1 cellular context compared by ENCODE assay signal in the genomic region with DNA sequence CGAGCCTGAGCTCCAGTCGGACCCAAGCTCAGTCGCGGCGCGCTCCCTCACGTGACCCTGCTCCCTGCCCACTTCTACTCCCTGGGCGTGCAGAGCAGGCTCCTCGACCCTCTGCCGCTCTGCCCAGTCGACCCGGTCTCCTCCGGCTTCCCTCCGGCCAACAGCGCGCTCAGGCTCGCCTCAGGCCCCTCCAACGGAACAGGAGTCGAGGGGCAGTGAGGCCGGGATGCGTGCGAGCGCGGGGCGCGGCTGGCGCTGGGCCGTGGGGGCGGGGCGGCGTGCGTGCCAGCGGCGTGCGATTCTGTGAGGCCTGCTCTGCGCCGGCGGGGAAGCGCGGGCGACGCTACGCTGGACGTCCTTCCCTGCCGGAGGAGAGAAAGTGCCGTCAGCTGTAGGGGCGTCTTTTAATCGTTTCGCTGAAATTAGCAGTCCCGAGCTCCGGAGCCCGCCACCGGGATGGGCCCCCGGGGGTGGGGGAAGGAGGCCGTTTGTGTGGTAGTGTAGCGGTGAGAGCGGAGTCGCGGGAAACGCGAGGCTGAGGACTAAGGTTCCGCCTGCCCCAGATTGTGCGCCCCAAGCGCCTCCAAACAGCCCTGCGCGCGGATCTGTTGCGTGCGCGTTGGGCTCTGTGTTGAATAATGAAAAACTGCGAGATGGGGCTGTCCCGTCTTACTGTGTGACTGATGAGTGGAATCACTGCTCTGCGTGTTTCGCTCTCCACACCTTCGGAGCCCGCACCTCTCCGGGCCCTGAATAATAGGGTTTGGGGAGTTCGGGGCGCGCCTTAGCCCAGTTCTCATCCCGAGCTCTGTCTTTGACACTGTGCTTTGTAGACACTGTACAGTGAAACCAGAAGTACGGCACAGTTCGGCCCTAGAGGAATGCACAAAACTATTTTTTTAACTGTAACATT.
TF ChIP-seq lines count a peak whose summit lies in the region.

A gene with protein sequence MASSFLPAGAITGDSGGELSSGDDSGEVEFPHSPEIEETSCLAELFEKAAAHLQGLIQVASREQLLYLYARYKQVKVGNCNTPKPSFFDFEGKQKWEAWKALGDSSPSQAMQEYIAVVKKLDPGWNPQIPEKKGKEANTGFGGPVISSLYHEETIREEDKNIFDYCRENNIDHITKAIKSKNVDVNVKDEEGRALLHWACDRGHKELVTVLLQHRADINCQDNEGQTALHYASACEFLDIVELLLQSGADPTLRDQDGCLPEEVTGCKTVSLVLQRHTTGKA (minus strand): TSS at position 217 of the 913 bp plus-strand sequence. CDS start 311 bp downstream, outside the sequence.

TF ChIP-seq in HepG2, 621 proteins besides CTCF, POLR2A, EP300 and RAD21 (continued from another document and continues in another):
- peak; percentile 67 for TF ChIP-seq FOXP4 (CRISPR knock-in tag; IDR thresholded peaks at IDR 0.05)
- TF ChIP-seq ZNF292 (CRISPR knock-in tag; IDR thresholded peaks at IDR 0.05; ENCODE audit: borderline replicate concordance, low read depth): no peak; the same call in 1 of the 2 replicates
- peak; percentile 56 for TF ChIP-seq ZBTB14 (CRISPR knock-in tag; IDR thresholded peaks at IDR 0.05)
- TF ChIP-seq, protein P1, sequence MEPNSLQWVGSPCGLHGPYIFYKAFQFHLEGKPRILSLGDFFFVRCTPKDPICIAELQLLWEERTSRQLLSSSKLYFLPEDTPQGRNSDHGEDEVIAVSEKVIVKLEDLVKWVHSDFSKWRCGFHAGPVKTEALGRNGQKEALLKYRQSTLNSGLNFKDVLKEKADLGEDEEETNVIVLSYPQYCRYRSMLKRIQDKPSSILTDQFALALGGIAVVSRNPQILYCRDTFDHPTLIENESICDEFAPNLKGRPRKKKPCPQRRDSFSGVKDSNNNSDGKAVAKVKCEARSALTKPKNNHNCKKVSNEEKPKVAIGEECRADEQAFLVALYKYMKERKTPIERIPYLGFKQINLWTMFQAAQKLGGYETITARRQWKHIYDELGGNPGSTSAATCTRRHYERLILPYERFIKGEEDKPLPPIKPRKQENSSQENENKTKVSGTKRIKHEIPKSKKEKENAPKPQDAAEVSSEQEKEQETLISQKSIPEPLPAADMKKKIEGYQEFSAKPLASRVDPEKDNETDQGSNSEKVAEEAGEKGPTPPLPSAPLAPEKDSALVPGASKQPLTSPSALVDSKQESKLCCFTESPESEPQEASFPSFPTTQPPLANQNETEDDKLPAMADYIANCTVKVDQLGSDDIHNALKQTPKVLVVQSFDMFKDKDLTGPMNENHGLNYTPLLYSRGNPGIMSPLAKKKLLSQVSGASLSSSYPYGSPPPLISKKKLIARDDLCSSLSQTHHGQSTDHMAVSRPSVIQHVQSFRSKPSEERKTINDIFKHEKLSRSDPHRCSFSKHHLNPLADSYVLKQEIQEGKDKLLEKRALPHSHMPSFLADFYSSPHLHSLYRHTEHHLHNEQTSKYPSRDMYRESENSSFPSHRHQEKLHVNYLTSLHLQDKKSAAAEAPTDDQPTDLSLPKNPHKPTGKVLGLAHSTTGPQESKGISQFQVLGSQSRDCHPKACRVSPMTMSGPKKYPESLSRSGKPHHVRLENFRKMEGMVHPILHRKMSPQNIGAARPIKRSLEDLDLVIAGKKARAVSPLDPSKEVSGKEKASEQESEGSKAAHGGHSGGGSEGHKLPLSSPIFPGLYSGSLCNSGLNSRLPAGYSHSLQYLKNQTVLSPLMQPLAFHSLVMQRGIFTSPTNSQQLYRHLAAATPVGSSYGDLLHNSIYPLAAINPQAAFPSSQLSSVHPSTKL (CRISPR knock-in tag; IDR thresholded peaks at IDR 0.05): peak; percentile 67
- TF ChIP-seq, protein P2, sequence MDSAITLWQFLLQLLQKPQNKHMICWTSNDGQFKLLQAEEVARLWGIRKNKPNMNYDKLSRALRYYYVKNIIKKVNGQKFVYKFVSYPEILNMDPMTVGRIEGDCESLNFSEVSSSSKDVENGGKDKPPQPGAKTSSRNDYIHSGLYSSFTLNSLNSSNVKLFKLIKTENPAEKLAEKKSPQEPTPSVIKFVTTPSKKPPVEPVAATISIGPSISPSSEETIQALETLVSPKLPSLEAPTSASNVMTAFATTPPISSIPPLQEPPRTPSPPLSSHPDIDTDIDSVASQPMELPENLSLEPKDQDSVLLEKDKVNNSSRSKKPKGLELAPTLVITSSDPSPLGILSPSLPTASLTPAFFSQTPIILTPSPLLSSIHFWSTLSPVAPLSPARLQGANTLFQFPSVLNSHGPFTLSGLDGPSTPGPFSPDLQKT (CRISPR knock-in tag; IDR thresholded peaks at IDR 0.05; ENCODE audit: borderline replicate concordance): 0 out of 2 replicates have a peak, but pooled peaks have one; percentile 57
- peak; percentile 65 for TF ChIP-seq ZNF263 (CRISPR knock-in tag; IDR thresholded peaks at IDR 0.05)
- peak; percentile 88 for TF ChIP-seq USF2 (IDR thresholded peaks at IDR 0.05; ENCODE audit: low read depth, low read length)
- peak; percentile 91 for TF ChIP-seq USF2 (CRISPR knock-in tag; IDR thresholded peaks at IDR 0.05; ENCODE audit: borderline replicate concordance)
- no peak for TF ChIP-seq ZNF382 (CRISPR knock-in tag; IDR thresholded peaks at IDR 0.05; ENCODE audit: borderline replicate concordance)
- TF ChIP-seq, protein P3, sequence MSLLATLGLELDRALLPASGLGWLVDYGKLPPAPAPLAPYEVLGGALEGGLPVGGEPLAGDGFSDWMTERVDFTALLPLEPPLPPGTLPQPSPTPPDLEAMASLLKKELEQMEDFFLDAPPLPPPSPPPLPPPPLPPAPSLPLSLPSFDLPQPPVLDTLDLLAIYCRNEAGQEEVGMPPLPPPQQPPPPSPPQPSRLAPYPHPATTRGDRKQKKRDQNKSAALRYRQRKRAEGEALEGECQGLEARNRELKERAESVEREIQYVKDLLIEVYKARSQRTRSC (CRISPR knock-in tag; IDR thresholded peaks at IDR 0.05; ENCODE audit: low read depth): peak; percentile 86; the same call in 1 of the 2 replicates
- TF ChIP-seq ZBTB4 (CRISPR knock-in tag; IDR thresholded peaks at IDR 0.05; ENCODE audit: borderline replicate concordance): no peak
- peak; percentile 99 for TF ChIP-seq ZNF703 (CRISPR knock-in tag; IDR thresholded peaks at IDR 0.05; ENCODE audit: borderline replicate concordance)
- peak; percentile 88; the same call in 1 of the 2 replicates for TF ChIP-seq ZNF704 (CRISPR knock-in tag; IDR thresholded peaks at IDR 0.05; ENCODE audit: borderline replicate concordance)
- TF ChIP-seq KLF13 (CRISPR knock-in tag; IDR thresholded peaks at IDR 0.05): peak; percentile 43; the same call in 1 of the 2 replicates
- peak; percentile 55 for TF ChIP-seq HDAC1 (CRISPR knock-in tag; IDR thresholded peaks at IDR 0.05)
- TF ChIP-seq ZNF776 (CRISPR knock-in tag; IDR thresholded peaks at IDR 0.05): peak; percentile 96
- TF ChIP-seq CSRNP1 (CRISPR knock-in tag; IDR thresholded peaks at IDR 0.05): peak; percentile 80
- TF ChIP-seq TCF12 (IDR thresholded peaks at IDR 0.05): no peak
- no peak for TF ChIP-seq TCF12 (CRISPR knock-in tag; IDR thresholded peaks at IDR 0.05)
- TF ChIP-seq ZNF616 (CRISPR knock-in tag; IDR thresholded peaks at IDR 0.05; ENCODE audit: low read depth): peak; percentile 96
- TF ChIP-seq EED (CRISPR knock-in tag; IDR thresholded peaks at IDR 0.05): no peak
- TF ChIP-seq, protein P4, sequence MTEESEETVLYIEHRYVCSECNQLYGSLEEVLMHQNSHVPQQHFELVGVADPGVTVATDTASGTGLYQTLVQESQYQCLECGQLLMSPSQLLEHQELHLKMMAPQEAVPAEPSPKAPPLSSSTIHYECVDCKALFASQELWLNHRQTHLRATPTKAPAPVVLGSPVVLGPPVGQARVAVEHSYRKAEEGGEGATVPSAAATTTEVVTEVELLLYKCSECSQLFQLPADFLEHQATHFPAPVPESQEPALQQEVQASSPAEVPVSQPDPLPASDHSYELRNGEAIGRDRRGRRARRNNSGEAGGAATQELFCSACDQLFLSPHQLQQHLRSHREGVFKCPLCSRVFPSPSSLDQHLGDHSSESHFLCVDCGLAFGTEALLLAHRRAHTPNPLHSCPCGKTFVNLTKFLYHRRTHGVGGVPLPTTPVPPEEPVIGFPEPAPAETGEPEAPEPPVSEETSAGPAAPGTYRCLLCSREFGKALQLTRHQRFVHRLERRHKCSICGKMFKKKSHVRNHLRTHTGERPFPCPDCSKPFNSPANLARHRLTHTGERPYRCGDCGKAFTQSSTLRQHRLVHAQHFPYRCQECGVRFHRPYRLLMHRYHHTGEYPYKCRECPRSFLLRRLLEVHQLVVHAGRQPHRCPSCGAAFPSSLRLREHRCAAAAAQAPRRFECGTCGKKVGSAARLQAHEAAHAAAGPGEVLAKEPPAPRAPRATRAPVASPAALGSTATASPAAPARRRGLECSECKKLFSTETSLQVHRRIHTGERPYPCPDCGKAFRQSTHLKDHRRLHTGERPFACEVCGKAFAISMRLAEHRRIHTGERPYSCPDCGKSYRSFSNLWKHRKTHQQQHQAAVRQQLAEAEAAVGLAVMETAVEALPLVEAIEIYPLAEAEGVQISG (CRISPR knock-in tag; IDR thresholded peaks at IDR 0.05): peak; percentile 89
- TF ChIP-seq DNMT3B (CRISPR knock-in tag; conservative IDR thresholded peaks at IDR 0.05): no peak
- TF ChIP-seq ZNF563 (CRISPR knock-in tag; IDR thresholded peaks at IDR 0.05): peak; percentile 99
- TF ChIP-seq TARDBP (CRISPR knock-in tag; IDR thresholded peaks at IDR 0.05): peak; percentile 75
